ENCODE assay signal across 2 cellular contexts in the genomic region with DNA sequence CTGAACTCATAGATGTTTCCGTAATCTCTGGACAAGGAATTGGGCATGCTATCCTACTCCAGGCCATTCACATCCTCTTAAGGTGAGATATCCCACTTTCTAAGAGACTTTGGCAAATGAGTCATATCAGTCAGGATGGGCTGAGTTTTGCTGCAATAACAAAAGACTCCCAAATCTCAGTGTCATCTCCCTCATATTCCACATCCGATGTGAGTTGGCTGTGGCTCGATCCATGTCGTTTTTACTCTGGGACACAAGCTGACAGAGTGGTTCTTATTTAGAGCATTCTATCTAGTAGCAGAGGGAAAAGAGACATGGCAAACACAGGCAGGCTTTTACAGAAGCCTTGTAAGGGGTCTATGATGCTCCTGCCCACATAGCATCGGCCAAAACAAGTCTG. TPM values are rescaled to one million over a fixed set of nuclear protein-coding genes. Genes with fewer than 3 reads are reported as not detected.
"Had no signal": no experiment of that assay in that cellular context is flagged by ENCODE, and none has a peak within 500 bp of the region (broad histone marks: within the 10 kb centered on the region; RNA-seq: fewer than 3 reads in every experiment).

No MANE protein-coding gene starts in this region.

RNA-seq across cellular contexts. Expression of gene GPAT2, which starts 28.5 kb away (rescaled TPM):
- total RNA-seq: HT-29, HT1080 had no signal
